Comparison of ENCODE assay signal across 12 cellular contexts in genomic region chrX:46710425-46710824, GRCh38. TPM values are rescaled to one million over a fixed set of nuclear protein-coding genes. Genes with fewer than 3 reads are reported as not detected.
DNase-seq lines count a peak whose midpoint lies in the region; ATAC-seq, FAIRE-seq and TF ChIP-seq lines count a peak whose summit lies in the region.
"Had no signal": no experiment of that assay in that cellular context is flagged by ENCODE, and none has a peak within 500 bp of the region (broad histone marks: within the 10 kb centered on the region; RNA-seq: fewer than 3 reads in every experiment).

No MANE protein-coding gene starts in this region.

- TF ChIP-seq RAD21 in A549 (conservative IDR thresholded peaks at IDR 0.05 in 1 of 2, IDR thresholded peaks at IDR 0.05 in 1 of 2), result no peak

- TF ChIP-seq CTCF in A549 (IDR thresholded peaks at IDR 0.05), result no peak
- TF ChIP-seq CTCF in RWPE1 (conservative IDR thresholded peaks at IDR 0.05; ENCODE audit: low read depth), result no peak
- TF ChIP-seq CTCF in fibroblast of mammary gland (conservative IDR thresholded peaks at IDR 0.05; ENCODE audit: control insufficient read depth, insufficient read depth, low read depth, low read length), result no peak

- TF ChIP-seq EP300 in A549 (IDR thresholded peaks at IDR 0.05), result no peak

- TF ChIP-seq POLR2A in A549 (IDR thresholded peaks at IDR 0.05; ENCODE audit: low read length), result no peak

- FAIRE-seq in A549 (lab: Jason Lieb, UNC), result no peak

- H3K4me1 ChIP-seq in A549, result peaks cover 9% of the 10 kb centered on the region; the same call in 2 of the 3 replicates

- H3K4me3 ChIP-seq in A549, result no peak overlapping the region
- H3K4me3 ChIP-seq in GM08714 (ENCODE audit: low read length), result peak overlapping the region; percentile 24; the same call in 1 of the 2 replicates
- no peak overlapping the region for H3K4me3 ChIP-seq in fibroblast of mammary gland (ENCODE audit: control insufficient read depth, low read depth, low read length)

- CTCF ChIA-PET in A549 (lab: Yijun Ruan, JAX), result no interaction called here
- CTCF ChIA-PET in RWPE1 (lab: Yijun Ruan, JAX), result no interaction called here

- ATAC-seq in A549 (peak in 1 of 2 experiments; percentile 20; a peak in 1 of 6 replicates), GM19023 (IDR thresholded peaks at IDR 0.05; ENCODE audit: unreplicated experiment) (no peak)
- ATAC-seq: T-cell had no signal

- DNase-seq in A549 (ENCODE audit: low read depth in 1 of 2, low spot score in 1 of 2) (peak; percentile 13 to 26), RWPE1 (ENCODE audit: low spot score) (peak; percentile 65), fibroblast of mammary gland (ENCODE audit: low read depth) (peak; percentile 11), NCI-H2029 treated with DMSO at 0.1 percent for 48 hours (lab: John Stamatoyannopoulos, UW) (no peak), NCI-H1105 treated with DMSO at 0.1 percent for 48 hours (lab: John Stamatoyannopoulos, UW) (no peak), SK-N-DZ (ENCODE audit: low spot score) (no peak)
- DNase-seq: CD8-positive, alpha-beta memory T cell; NCI-H446 treated with DMSO at 0.1 percent for 48 hours; T-cell had no signal

- 0% methylated on average over 1 of the region's 1 CpG for WGBS in A549 (ENCODE audit: missing lambda C conversion rate)

- no peak overlapping the region for H3K4me2 ChIP-seq in A549

- no peak overlapping the region for H3K27ac ChIP-seq in A549
- H3K27ac ChIP-seq in RWPE1, result no peak overlapping the region
- H3K27ac ChIP-seq: neutrophil had no signal

- H3K9me3 ChIP-seq in A549, result no peaks in the 10 kb centered on the region
- H3K9me3 ChIP-seq: neutrophil had no signal

- POLR2A ChIA-PET in A549 (lab: Yijun Ruan, JAX) (no interaction called here), RWPE1 (lab: Yijun Ruan, JAX; ENCODE audit: low non-redundant PET) (no interaction called here)

TF ChIP-seq in A549, 52 proteins besides CTCF, POLR2A, EP300 and RAD21:
- TF ChIP-seq JUNB (IDR thresholded peaks at IDR 0.05) (no peak), GATA3 (IDR thresholded peaks at IDR 0.05; ENCODE audit: borderline replicate concordance) (no peak)

RNA-seq across cellular contexts. Expression of gene SLC9A7, which starts 48.5 kb away (rescaled TPM):
- polyA plus RNA-seq in A549 (2011; rRNA removed) (21.1 and 22.3 TPM in 2 replicates), A549 (2017; fragmentation: RNase III; extraction: RNeasy Plus Mini Kit Qiagen cat#74134 plus additional on column Dnase treatment) (9.8 to 11.4 TPM (median 11.2 TPM) in 3 replicates)
- 8.7 and 9.3 TPM in 2 replicates for polyA plus RNA-seq in A549 (2012; cell fraction: cytosol; rRNA removed)
- 10.7 and 11.1 TPM in 2 replicates for polyA plus RNA-seq in A549 (2012; cell fraction: nucleus; rRNA removed)
- 54.4 and 77.5 TPM in 2 replicates for polyA minus RNA-seq in A549 (2011; rRNA and poly(A)+ RNA removed)
- polyA plus RNA-seq in SK-N-DZ (2014; cell fraction: cytosol; rRNA removed), result 4.0 and 12.2 TPM in 2 replicates
- 4.5 and 5.3 TPM in 2 replicates for polyA plus RNA-seq in SK-N-DZ (2014; cell fraction: nucleus; rRNA removed)

Comparison
In these comparisons a context has a peak if more than half of its experiments do, and no peak if none do; other contexts are left out.
1. DNase-seq: peak in A549 (2 of 2), RWPE1 (single experiment) and fibroblast of mammary gland (single experiment); none in NCI-H2029 treated with DMSO at 0.1 percent for 48 hours (single experiment), NCI-H1105 treated with DMSO at 0.1 percent for 48 hours (single experiment) and SK-N-DZ (single experiment).